9 cellular contexts compared by ENCODE assay signal in the genomic region with DNA sequence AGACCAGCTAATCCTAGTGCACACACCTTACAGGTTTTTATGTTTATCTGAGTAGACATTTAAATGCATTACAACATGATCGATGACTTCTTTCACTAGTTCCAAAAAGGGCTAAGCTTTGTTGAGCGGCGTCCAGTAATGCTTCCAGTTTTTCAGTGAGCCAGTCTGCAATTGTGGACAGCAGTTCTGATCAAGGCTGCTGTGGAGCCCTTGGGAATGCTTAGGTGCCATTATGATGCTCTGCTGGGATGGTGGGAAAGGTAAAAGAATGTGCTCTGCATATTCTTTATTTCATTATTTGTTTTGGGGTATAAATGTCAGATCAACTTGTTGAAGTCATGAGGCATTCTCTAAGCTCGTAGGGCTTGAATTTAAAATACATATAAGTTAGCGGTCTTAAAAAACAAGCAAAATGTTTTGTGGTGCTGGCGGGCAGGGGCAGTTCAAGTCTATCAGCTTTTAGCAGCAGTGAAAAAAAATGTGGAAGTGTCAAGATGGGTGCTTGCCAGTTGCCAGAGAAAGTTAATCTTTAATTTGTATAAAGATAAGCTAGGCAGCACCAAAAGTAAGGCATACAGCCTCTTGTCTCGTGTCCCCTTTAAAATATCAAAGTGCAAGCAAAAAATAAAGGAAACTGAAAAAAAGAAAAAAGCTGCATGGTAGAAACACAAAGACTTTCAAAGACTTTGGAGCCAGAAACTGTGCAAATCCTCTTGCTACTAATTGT. TPM values are rescaled to one million over a fixed set of nuclear protein-coding genes. Genes with fewer than 3 reads are reported as not detected.
DNase-seq lines count a peak whose midpoint lies in the region; ATAC-seq and TF ChIP-seq lines count a peak whose summit lies in the region.
"Had no signal": no experiment of that assay in that cellular context is flagged by ENCODE, and none has a peak within 500 bp of the region (broad histone marks: within the 10 kb centered on the region; RNA-seq: fewer than 3 reads in every experiment).

No MANE protein-coding gene starts in this region.

- H3K4me1 Mint-ChIP-seq in activated naive CD8-positive, alpha-beta T cell treated with anti-CD3 and anti-CD28 coated beads, Interleukin-2, amount 50 U/mL, for 24 hours, result peaks cover 42% of the 10 kb centered on the region

- H3K4me3 Mint-ChIP-seq in activated naive CD8-positive, alpha-beta T cell treated with anti-CD3 and anti-CD28 coated beads, Interleukin-2, amount 50 U/mL, for 24 hours, result peak overlapping the region; percentile 96

- H3K27ac ChIP-seq in left ventricle myocardium inferior (replicated peaks) (peak overlapping the region; percentile 97), right lobe of liver (peak overlapping the region in 2 of 3 donors; percentile 82 to 83), upper lobe of right lung (peak overlapping the region; percentile 88)

- TF ChIP-seq CTCF in left ventricle myocardium inferior (IDR thresholded peaks at IDR 0.05; ENCODE audit: borderline replicate concordance), result no peak
- no peak for TF ChIP-seq CTCF in right lobe of liver (IDR thresholded peaks at IDR 0.05)
- no peak for TF ChIP-seq CTCF in upper lobe of right lung (IDR thresholded peaks at IDR 0.05)

- H3K4me1 ChIP-seq in left ventricle myocardium inferior (peaks cover 42% of the 10 kb centered on the region), right lobe of liver (no peaks in the 10 kb centered on the region), upper lobe of right lung (peaks cover 3% of the 10 kb centered on the region)

- H3K27ac Mint-ChIP-seq in activated naive CD8-positive, alpha-beta T cell treated with anti-CD3 and anti-CD28 coated beads, Interleukin-2, amount 50 U/mL, for 24 hours, result peak overlapping the region; percentile 95

- DNase-seq in left ventricle myocardium inferior (no peak), left ventricle myocardium superior (no peak), right lobe of liver (peak in 1 of 3 donors; percentile 37), upper lobe of right lung (no peak), iPS-NIHi7 (ENCODE audit: extremely low spot score) (no peak), NCI-H524 (lab: John Stamatoyannopoulos, UW) (no peak)
- DNase-seq in activated naive CD8-positive, alpha-beta T cell treated with anti-CD3 and anti-CD28 coated beads, Interleukin-2, amount 50 U/mL, for 24 hours, result no peak
- DNase-seq in central memory CD4-positive, alpha-beta T cell, result no peak
- DNase-seq: stimulated activated CD4-positive, alpha-beta T cell treated with anti-CD3 and anti-CD28 coated beads, Interleukin-4, amount 100 ng/mL, for 4 hours had no signal

- intact Hi-C loops in left ventricle myocardium inferior (cut with micrococcal nuclease) (no loop called here), left ventricle myocardium superior (cut with micrococcal nuclease) (loop anchor here (10.0 kb wide), 1 partner anchor 178 kb away; no protein-coding TSS in a partner anchor), right lobe of liver (cut with DNase I) (no loop called here), upper lobe of right lung (cut with DNase I) (no loop called here)

- H3K9me3 Mint-ChIP-seq in activated naive CD8-positive, alpha-beta T cell treated with anti-CD3 and anti-CD28 coated beads, Interleukin-2, amount 50 U/mL, for 24 hours, result no peaks in the 10 kb centered on the region

- peaks cover 39% of the 10 kb centered on the region for H3K36me3 Mint-ChIP-seq in activated naive CD8-positive, alpha-beta T cell treated with anti-CD3 and anti-CD28 coated beads, Interleukin-2, amount 50 U/mL, for 24 hours (ENCODE audit: low read depth)

- H3K4me3 ChIP-seq in left ventricle myocardium inferior, result peak overlapping the region; percentile 82
- peak overlapping the region in 2 of 3 donors; percentile 60 to 69 for H3K4me3 ChIP-seq in right lobe of liver
- peak overlapping the region; percentile 67 for H3K4me3 ChIP-seq in upper lobe of right lung

- no peak for ATAC-seq in left ventricle myocardium superior
- no peak for ATAC-seq in activated naive CD8-positive, alpha-beta T cell treated with anti-CD3 and anti-CD28 coated beads, Interleukin-2, amount 50 U/mL, for 24 hours
- no peak for ATAC-seq in right lobe of liver
- ATAC-seq in upper lobe of right lung, result no peak

- H3K9me3 ChIP-seq in left ventricle myocardium inferior (replicated peaks) (no peaks in the 10 kb centered on the region), right lobe of liver (no peaks in the 10 kb centered on the region), upper lobe of right lung (no peaks in the 10 kb centered on the region)

- H3K27me3 ChIP-seq in left ventricle myocardium inferior (ENCODE audit: low read depth) (no peaks in the 10 kb centered on the region), right lobe of liver (no peaks in the 10 kb centered on the region), upper lobe of right lung (no peaks in the 10 kb centered on the region)

- H3K36me3 ChIP-seq in left ventricle myocardium inferior, result no peaks in the 10 kb centered on the region
- H3K36me3 ChIP-seq in right lobe of liver, result no peaks in the 10 kb centered on the region
- no peaks in the 10 kb centered on the region for H3K36me3 ChIP-seq in upper lobe of right lung

- no peak for TF ChIP-seq POLR2A in right lobe of liver (IDR thresholded peaks at IDR 0.05)

- no peaks in the 10 kb centered on the region for H3K27me3 Mint-ChIP-seq in activated naive CD8-positive, alpha-beta T cell treated with anti-CD3 and anti-CD28 coated beads, Interleukin-2, amount 50 U/mL, for 24 hours

- 25% methylated on average over 7 of the region's 7 CpGs for WGBS in right lobe of liver (ENCODE audit: insufficient coverage, low coverage, low lambda C conversion rate, missing lambda C conversion rate)

RNA-seq across cellular contexts. Expression of gene MID1IP1, which starts 5.8 kb away (rescaled TPM):
- total RNA-seq in left ventricle myocardium inferior (30.9 TPM), left ventricle myocardium superior (50.9 TPM), right lobe of liver (10 to 100 TPM; 18.4 to 59.8 (median 41.2) TPM), upper lobe of right lung (83.6 TPM)
